Comparison of ENCODE assay signal across 8 cellular contexts in the genomic region with DNA sequence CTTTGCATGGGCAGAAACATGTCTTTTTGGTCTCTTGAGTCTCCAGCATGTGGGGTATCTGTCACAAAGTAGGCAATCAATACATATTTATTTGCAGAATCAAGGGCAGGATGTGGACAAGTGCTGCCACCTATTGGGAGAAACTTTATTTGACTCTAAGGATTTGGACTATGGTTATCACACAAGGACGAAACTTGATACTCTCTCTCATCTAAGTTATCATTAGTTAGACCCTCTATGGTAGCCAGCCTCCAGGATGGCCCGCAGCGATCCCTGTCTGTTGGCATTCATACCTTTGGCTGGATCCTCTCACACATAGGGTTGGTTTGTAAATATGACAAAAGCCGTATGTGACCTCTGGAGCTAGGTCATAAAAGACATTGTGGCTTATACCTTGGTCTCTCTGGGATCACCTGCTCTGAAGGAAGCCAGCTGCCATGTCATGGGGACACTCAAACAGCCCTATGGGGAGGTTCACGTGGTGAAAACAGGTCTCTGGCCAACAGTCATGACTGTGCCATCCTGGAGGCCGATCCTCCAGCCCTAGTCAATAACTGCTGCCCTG. TPM values are rescaled to one million over a fixed set of nuclear protein-coding genes. Genes with fewer than 3 reads are reported as not detected.
DNase-seq lines count a peak whose midpoint lies in the region; ATAC-seq and TF ChIP-seq lines count a peak whose summit lies in the region.

No MANE protein-coding gene starts in this region.

- H3K4me3 Mint-ChIP-seq in activated naive CD8-positive, alpha-beta T cell, result peak overlapping the region; percentile 96

- peak; percentile 72 for TF ChIP-seq RAD21 in Ishikawa (IDR thresholded peaks at IDR 0.05; ENCODE audit: low read depth)

- H3K4me3 ChIP-seq in Peyer's patch, result peak overlapping the region in 3 of 4 donors; percentile 80 to 91 (median 82)

- H3K9me3 Mint-ChIP-seq in activated naive CD8-positive, alpha-beta T cell (ENCODE audit: low read depth), result no peaks in the 10 kb centered on the region

- peak; percentile 28 to 76 (median 66) for TF ChIP-seq CTCF in Peyer's patch (IDR thresholded peaks at IDR 0.05)

- no peaks in the 10 kb centered on the region for H3K27me3 Mint-ChIP-seq in activated naive CD8-positive, alpha-beta T cell

- no peak for ATAC-seq in HG03378 (IDR thresholded peaks at IDR 0.05; ENCODE audit: unreplicated experiment)

- H3K9me3 ChIP-seq in Peyer's patch, result no peaks in the 10 kb centered on the region

- TF ChIP-seq POLR2A in Peyer's patch (IDR thresholded peaks at IDR 0.05), result no peak

- DNase-seq in DMS53 treated with DMSO at 0.1 percent for 48 hours (lab: John Stamatoyannopoulos, UW; ENCODE audit: unreplicated experiment) (peak; percentile 27), Peyer's patch (peak in 2 of 3 donors; percentile 54 to 57), head of caudate nucleus (peak in 28 of 42 donors; percentile 18 to 84 (median 50)), pons (ENCODE audit: low spot score) (peak; percentile 87), ureter (ENCODE audit: low spot score) (no peak)

- intact Hi-C loops in head of caudate nucleus (cut with DNase I), result loop anchor here (5.0 to 10.0 kb wide), 2 partner anchors 54 to 499 kb away; no protein-coding TSS in a partner anchor

- peaks cover 21% of the 10 kb centered on the region for H3K4me1 Mint-ChIP-seq in activated naive CD8-positive, alpha-beta T cell (ENCODE audit: low read depth)

- no peaks in the 10 kb centered on the region for H3K27me3 ChIP-seq in Peyer's patch

- no peak for TF ChIP-seq EP300 in Ishikawa (IDR thresholded peaks at IDR 0.05; ENCODE audit: borderline replicate concordance)

- H3K4me1 ChIP-seq in Peyer's patch, result peaks cover 0 to 18% (median 11%) of the 10 kb centered on the region in 4 donors

- peak overlapping the region; percentile 83 for H3K27ac Mint-ChIP-seq in activated naive CD8-positive, alpha-beta T cell

- H3K36me3 Mint-ChIP-seq in activated naive CD8-positive, alpha-beta T cell, result no peaks in the 10 kb centered on the region

- H3K27ac ChIP-seq in Peyer's patch, result peak overlapping the region in 2 of 4 donors; percentile 95 to 99

- no peaks in the 10 kb centered on the region for H3K36me3 ChIP-seq in Peyer's patch

TF ChIP-seq in Ishikawa, 13 proteins besides CTCF, POLR2A, EP300 and RAD21:
- no peak for TF ChIP-seq NFIC (IDR thresholded peaks at IDR 0.05)
- TF ChIP-seq, protein P1, sequence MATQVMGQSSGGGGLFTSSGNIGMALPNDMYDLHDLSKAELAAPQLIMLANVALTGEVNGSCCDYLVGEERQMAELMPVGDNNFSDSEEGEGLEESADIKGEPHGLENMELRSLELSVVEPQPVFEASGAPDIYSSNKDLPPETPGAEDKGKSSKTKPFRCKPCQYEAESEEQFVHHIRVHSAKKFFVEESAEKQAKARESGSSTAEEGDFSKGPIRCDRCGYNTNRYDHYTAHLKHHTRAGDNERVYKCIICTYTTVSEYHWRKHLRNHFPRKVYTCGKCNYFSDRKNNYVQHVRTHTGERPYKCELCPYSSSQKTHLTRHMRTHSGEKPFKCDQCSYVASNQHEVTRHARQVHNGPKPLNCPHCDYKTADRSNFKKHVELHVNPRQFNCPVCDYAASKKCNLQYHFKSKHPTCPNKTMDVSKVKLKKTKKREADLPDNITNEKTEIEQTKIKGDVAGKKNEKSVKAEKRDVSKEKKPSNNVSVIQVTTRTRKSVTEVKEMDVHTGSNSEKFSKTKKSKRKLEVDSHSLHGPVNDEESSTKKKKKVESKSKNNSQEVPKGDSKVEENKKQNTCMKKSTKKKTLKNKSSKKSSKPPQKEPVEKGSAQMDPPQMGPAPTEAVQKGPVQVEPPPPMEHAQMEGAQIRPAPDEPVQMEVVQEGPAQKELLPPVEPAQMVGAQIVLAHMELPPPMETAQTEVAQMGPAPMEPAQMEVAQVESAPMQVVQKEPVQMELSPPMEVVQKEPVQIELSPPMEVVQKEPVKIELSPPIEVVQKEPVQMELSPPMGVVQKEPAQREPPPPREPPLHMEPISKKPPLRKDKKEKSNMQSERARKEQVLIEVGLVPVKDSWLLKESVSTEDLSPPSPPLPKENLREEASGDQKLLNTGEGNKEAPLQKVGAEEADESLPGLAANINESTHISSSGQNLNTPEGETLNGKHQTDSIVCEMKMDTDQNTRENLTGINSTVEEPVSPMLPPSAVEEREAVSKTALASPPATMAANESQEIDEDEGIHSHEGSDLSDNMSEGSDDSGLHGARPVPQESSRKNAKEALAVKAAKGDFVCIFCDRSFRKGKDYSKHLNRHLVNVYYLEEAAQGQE (IDR thresholded peaks at IDR 0.05; ENCODE audit: low read depth), result no peak
- TF ChIP-seq TAF1 (IDR thresholded peaks at IDR 0.05; ENCODE audit: low read depth), result no peak
- TF ChIP-seq ZBTB7A (IDR thresholded peaks at IDR 0.05; ENCODE audit: low read depth), result no peak
- TF ChIP-seq CREB1 (IDR thresholded peaks at IDR 0.05; ENCODE audit: low read depth), result no peak
- TF ChIP-seq CEBPB (IDR thresholded peaks at IDR 0.05), result no peak
- TF ChIP-seq EGR1 (IDR thresholded peaks at IDR 0.05), result no peak
- no peak for TF ChIP-seq TEAD4 (IDR thresholded peaks at IDR 0.05)
- no peak for TF ChIP-seq YY1 (IDR thresholded peaks at IDR 0.05; ENCODE audit: low read depth)
- TF ChIP-seq, protein P2, sequence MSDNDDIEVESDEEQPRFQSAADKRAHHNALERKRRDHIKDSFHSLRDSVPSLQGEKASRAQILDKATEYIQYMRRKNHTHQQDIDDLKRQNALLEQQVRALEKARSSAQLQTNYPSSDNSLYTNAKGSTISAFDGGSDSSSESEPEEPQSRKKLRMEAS (IDR thresholded peaks at IDR 0.05), result no peak
- no peak for TF ChIP-seq TCF12 (IDR thresholded peaks at IDR 0.05; ENCODE audit: low read depth)
- TF ChIP-seq, protein P3, sequence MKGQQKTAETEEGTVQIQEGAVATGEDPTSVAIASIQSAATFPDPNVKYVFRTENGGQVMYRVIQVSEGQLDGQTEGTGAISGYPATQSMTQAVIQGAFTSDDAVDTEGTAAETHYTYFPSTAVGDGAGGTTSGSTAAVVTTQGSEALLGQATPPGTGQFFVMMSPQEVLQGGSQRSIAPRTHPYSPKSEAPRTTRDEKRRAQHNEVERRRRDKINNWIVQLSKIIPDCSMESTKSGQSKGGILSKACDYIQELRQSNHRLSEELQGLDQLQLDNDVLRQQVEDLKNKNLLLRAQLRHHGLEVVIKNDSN (IDR thresholded peaks at IDR 0.05), result no peak
- no peak for TF ChIP-seq FOXM1 (IDR thresholded peaks at IDR 0.05; ENCODE audit: borderline replicate concordance, low read depth)

RNA-seq across cellular contexts. Expression of a gene that starts 1.1 kb away (rescaled TPM):
- 10 to 100 TPM; 61.1 to 98.3 (median 80.9) TPM for total RNA-seq in Peyer's patch
- total RNA-seq in ureter, result 85.0 TPM

RNA-seq across cellular contexts. Expression of a gene that starts 9.2 kb away (rescaled TPM):
- total RNA-seq in Peyer's patch, result not detected
- total RNA-seq in ureter, result not detected
